9 cellular contexts compared by ENCODE assay signal in the genomic region with DNA sequence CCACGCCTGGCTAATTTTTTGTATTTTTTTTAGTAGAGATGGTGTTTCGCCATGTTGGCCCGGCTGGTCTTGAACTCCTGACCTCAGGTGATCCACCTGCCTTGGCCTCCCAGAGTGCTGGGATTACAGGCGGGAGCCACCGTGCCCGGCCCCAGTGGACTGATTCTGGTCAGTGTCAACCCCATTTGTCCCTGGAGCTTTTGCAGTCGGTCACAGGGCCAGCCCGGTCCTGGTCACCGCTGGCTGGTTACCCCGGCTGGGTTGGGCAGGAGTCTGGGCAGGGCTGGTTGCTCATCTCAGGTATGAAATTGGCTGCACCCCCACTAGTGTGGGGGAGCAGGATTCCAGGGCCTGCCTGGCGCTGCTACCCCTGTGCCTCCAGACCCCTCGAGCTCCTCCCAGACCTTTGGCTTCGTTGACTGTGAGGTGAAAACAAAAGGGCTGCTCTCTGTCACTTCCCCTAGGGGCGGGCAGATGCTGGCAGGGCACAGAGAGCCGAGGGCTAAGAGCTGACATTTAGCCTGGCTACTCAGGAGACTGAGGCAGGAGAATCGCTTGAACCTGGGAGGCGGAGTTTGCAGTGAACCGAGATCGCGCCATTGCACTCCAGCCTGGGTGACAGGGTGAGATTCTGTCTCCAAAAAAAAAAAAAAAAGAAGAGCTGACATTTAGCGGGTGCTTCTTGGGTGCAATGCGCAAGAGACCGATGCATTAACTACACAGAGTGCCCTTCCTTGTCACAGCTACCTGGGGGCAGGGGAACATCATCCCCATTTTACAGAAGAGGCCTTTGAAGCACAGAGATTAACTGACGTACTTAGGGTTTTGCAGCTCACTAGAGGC. TPM values are rescaled to one million over a fixed set of nuclear protein-coding genes. Genes with fewer than 3 reads are reported as not detected.
DNase-seq lines count a peak whose midpoint lies in the region; ATAC-seq and TF ChIP-seq lines count a peak whose summit lies in the region.
"Had no signal": no experiment of that assay in that cellular context is flagged by ENCODE, and none has a peak within 500 bp of the region (broad histone marks: within the 10 kb centered on the region; RNA-seq: fewer than 3 reads in every experiment).

No MANE protein-coding gene starts in this region.

- peak overlapping the region in 2 of 12 donors; percentile 7 to 35 for H3K4me3 ChIP-seq in heart left ventricle
- H3K4me3 ChIP-seq in mesenchymal stem cell (ENCODE audit: insufficient read depth in 1 of 2, low read depth in 1 of 2, low read length in 2 of 2): no peak overlapping the region
- no peak overlapping the region for H3K4me3 ChIP-seq in upper lobe of right lung

- peak overlapping the region; percentile 76 to 93 for H2BK12ac ChIP-seq in mesenchymal stem cell (ENCODE audit: low read length in 2 of 2)

- H3K4ac ChIP-seq in mesenchymal stem cell (ENCODE audit: low read depth in 1 of 2, low read length in 2 of 2): peak overlapping the region; percentile 70 to 71

- H3K27me3 ChIP-seq in heart left ventricle: no peaks in the 10 kb centered on the region
- H3K27me3 ChIP-seq in mesenchymal stem cell (ENCODE audit: control insufficient read depth in 1 of 2, insufficient read depth in 1 of 2, low read length in 2 of 2): no peaks in the 10 kb centered on the region
- H3K27me3 ChIP-seq in upper lobe of right lung: no peaks in the 10 kb centered on the region

- H3K4me3 Mint-ChIP-seq in activated naive CD4-positive, alpha-beta T cell treated with anti-CD3 and anti-CD28 coated beads, Interleukin-2, amount 10 ng/mL, durations not matched to agents 7 days and 5 days: peak overlapping the region; percentile 64

- no peak for TF ChIP-seq POLR2A in heart left ventricle (IDR thresholded peaks at IDR 0.05)

- H3K27ac Mint-ChIP-seq in activated naive CD4-positive, alpha-beta T cell treated with anti-CD3 and anti-CD28 coated beads, Interleukin-2, amount 10 ng/mL, durations not matched to agents 7 days and 5 days: peak overlapping the region; percentile 99

- H3K9me3 ChIP-seq in heart left ventricle (no peaks in the 10 kb centered on the region), mesenchymal stem cell (ENCODE audit: control insufficient read depth, low read length) (no peaks in the 10 kb centered on the region), upper lobe of right lung (no peaks in the 10 kb centered on the region)

- no peak overlapping the region for H3K23ac ChIP-seq in mesenchymal stem cell (ENCODE audit: low read length in 2 of 2)

- peak overlapping the region; percentile 73 for H3K18ac ChIP-seq in mesenchymal stem cell (ENCODE audit: low read depth in 1 of 2, low read length in 2 of 2)

- H3K79me1 ChIP-seq in mesenchymal stem cell (replicated peaks; ENCODE audit: low read length, poor library complexity, severe bottlenecking): no peaks in the 10 kb centered on the region

- H3K36me3 Mint-ChIP-seq in activated naive CD4-positive, alpha-beta T cell treated with anti-CD3 and anti-CD28 coated beads, Interleukin-2, amount 10 ng/mL, durations not matched to agents 7 days and 5 days: peaks cover 60% of the 10 kb centered on the region

- peaks cover 96% of the 10 kb centered on the region for H3K4me1 Mint-ChIP-seq in activated naive CD4-positive, alpha-beta T cell treated with anti-CD3 and anti-CD28 coated beads, Interleukin-2, amount 10 ng/mL, durations not matched to agents 7 days and 5 days

- no peak for ATAC-seq in heart left ventricle
- no peak for ATAC-seq in Right ventricle myocardium superior (ENCODE audit: poor library complexity)
- ATAC-seq in upper lobe of right lung: no peak
- ATAC-seq in HG02840 (IDR thresholded peaks at IDR 0.05; ENCODE audit: low FRiP score, unreplicated experiment): no peak

- H3K27ac ChIP-seq in heart left ventricle: peak overlapping the region in 10 of 12 donors; percentile 38 to 96 (median 69)
- H3K27ac ChIP-seq in mesenchymal stem cell (ENCODE audit: low read length, poor library complexity, severe bottlenecking): no peak overlapping the region
- peak overlapping the region; percentile 81 for H3K27ac ChIP-seq in upper lobe of right lung

- intact Hi-C loops in heart left ventricle (cut with DNase I): no loop called here
- intact Hi-C loops in Right ventricle myocardium superior (cut with DNase I): no loop called here
- intact Hi-C loops in upper lobe of right lung (cut with DNase I): no loop called here

- H3K36me3 ChIP-seq in heart left ventricle (peaks cover 0 to 23% (median 0%) of the 10 kb centered on the region in 9 donors), mesenchymal stem cell (ENCODE audit: control insufficient read depth in 1 of 2, insufficient read depth in 2 of 2, low read depth in 1 of 2, low read length in 2 of 2) (peaks cover 0 to 5% of the 10 kb centered on the region in 2 experiments), upper lobe of right lung (no peaks in the 10 kb centered on the region)

- H3K4me2 ChIP-seq in mesenchymal stem cell (ENCODE audit: low read length, poor library complexity, severe bottlenecking): no peak overlapping the region

- peak overlapping the region; percentile 54 for H2BK120ac ChIP-seq in mesenchymal stem cell (ENCODE audit: low read depth, low read length)

- H3K4me1 ChIP-seq in heart left ventricle (peaks cover 14 to 100% (median 67%) of the 10 kb centered on the region in 12 donors), mesenchymal stem cell (ENCODE audit: control insufficient read depth, insufficient read depth, low read depth, low read length) (peaks cover 25% of the 10 kb centered on the region), upper lobe of right lung (peaks cover 88% of the 10 kb centered on the region)

- CTCF ChIA-PET in activated naive CD4-positive, alpha-beta T cell treated with anti-CD3 and anti-CD28 coated beads, Interleukin-2, amount 10 ng/mL, durations not matched to agents 7 days and 5 days (lab: Charles Lee): interaction anchor here (0.9 to 13.6 kb wide), 10 partner anchors 9 to 98 kb away, joined by 3 to 116 read pairs (median 4); no protein-coding TSS in a partner anchor

- H3K9ac ChIP-seq in mesenchymal stem cell (ENCODE audit: low read length): peak overlapping the region; percentile 44

- no peaks in the 10 kb centered on the region for H3K27me3 Mint-ChIP-seq in activated naive CD4-positive, alpha-beta T cell treated with anti-CD3 and anti-CD28 coated beads, Interleukin-2, amount 10 ng/mL, durations not matched to agents 7 days and 5 days

- H4K8ac ChIP-seq in mesenchymal stem cell (ENCODE audit: low read length): peak overlapping the region; percentile 81

- WGBS in heart left ventricle, 4 donors: 76 to 84% (median 77%) methylated on average over 17 to 24 of the region's 24 CpGs
- 87% methylated on average over 24 of the region's 24 CpGs for WGBS in mesenchymal stem cell

- H2AK5ac ChIP-seq in mesenchymal stem cell (ENCODE audit: low read length, severe bottlenecking): no peak overlapping the region

- H2BK15ac ChIP-seq in mesenchymal stem cell (ENCODE audit: low read depth, poor library complexity, severe bottlenecking): peak overlapping the region; percentile 31

- H2AFZ ChIP-seq in mesenchymal stem cell (ENCODE audit: low read depth, low read length): no peak overlapping the region

- H3K14ac ChIP-seq in mesenchymal stem cell (ENCODE audit: low read length in 2 of 2): peak overlapping the region in 1 of 2 experiments; percentile 19

- no peak for DNase-seq in heart left ventricle
- no peak for DNase-seq in Right ventricle myocardium superior
- peak; percentile 51 for DNase-seq in activated naive CD4-positive, alpha-beta T cell treated with anti-CD3 and anti-CD28 coated beads, Interleukin-2, amount 10 ng/mL, durations not matched to agents 7 days and 5 days
- DNase-seq in mesenchymal stem cell: no peak
- no peak for DNase-seq in upper lobe of right lung
- DNase-seq in NCI-H748 treated with DMSO at 0.1 percent for 48 hours (lab: John Stamatoyannopoulos, UW): no peak
- DNase-seq in UCSD-AML1 (lab: John Stamatoyannopoulos, UW; ENCODE audit: unreplicated experiment): no peak
- DNase-seq: NCI-H774 had no signal

- H2BK5ac ChIP-seq in mesenchymal stem cell (ENCODE audit: low read depth, low read length, poor library complexity, severe bottlenecking): no peak overlapping the region

- peak overlapping the region; percentile 56 for H4K91ac ChIP-seq in mesenchymal stem cell (ENCODE audit: low read length)

- H3K9me3 Mint-ChIP-seq in activated naive CD4-positive, alpha-beta T cell treated with anti-CD3 and anti-CD28 coated beads, Interleukin-2, amount 10 ng/mL, durations not matched to agents 7 days and 5 days: no peaks in the 10 kb centered on the region

- TF ChIP-seq CTCF in heart left ventricle (IDR thresholded peaks at IDR 0.05) (no peak), upper lobe of right lung (IDR thresholded peaks at IDR 0.05) (no peak)

RNA-seq across cellular contexts. Expression of a gene that starts 10.6 kb away (rescaled TPM):
- total RNA-seq in heart left ventricle (10 to 100 TPM; 11.2 to 71.0 (median 16.6) TPM), Right ventricle myocardium superior (13.7 TPM), upper lobe of right lung (62.4 TPM)
- 10 to 100 TPM in 1 of 2 donors, 1 to 10 TPM in 1; 8.6 to 14.9 TPM for polyA plus RNA-seq in heart left ventricle
- 35.0 TPM for polyA plus RNA-seq in mesenchymal stem cell (2013, experiment 1 of 2)
- 35.2 TPM for polyA plus RNA-seq in mesenchymal stem cell (2013, experiment 2 of 2)

RNA-seq across cellular contexts. Expression of a gene that starts 52.5 kb away (rescaled TPM):
- total RNA-seq in heart left ventricle (100 to 1,000 TPM in 4 of 9 donors, 10 to 100 TPM in 5; 74.3 to 301 (median 95.8) TPM), Right ventricle myocardium superior (63.3 TPM), upper lobe of right lung (74.7 TPM)
- polyA plus RNA-seq in heart left ventricle: 10 to 100 TPM; 32.1 to 84.8 TPM
- polyA plus RNA-seq in mesenchymal stem cell (2013, experiment 1 of 2): 6.3 TPM
- polyA plus RNA-seq in mesenchymal stem cell (2013, experiment 2 of 2): 5.1 TPM
